9 cellular contexts compared by ENCODE assay signal in the genomic region with DNA sequence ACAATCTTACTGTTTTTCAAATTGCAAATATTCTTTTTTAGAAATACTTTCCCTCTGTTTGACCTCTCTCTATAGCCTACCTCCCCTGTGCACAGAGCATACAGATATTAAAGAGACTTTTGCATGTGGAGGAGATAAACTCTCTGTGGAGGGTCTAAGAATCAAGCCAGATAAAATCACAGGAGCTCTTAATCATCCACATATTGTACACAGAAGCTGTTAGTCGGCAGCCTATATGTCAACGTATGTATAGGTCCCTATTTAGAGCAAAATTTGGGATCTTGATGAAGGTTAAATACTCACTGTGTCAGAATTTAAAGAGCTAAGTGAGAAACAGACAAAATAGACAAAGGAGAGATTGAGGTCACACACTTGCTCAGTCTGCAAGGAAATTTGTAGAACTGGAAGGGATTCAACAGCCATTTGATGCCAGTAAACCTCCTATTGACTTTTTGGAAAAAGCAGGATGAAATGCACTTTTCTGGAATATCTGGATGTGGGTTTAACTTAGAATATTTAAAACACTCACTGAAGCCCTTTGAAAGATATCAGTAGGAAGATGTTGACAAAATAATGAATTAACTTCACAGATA. TPM values are rescaled to one million over a fixed set of nuclear protein-coding genes. Genes with fewer than 3 reads are reported as not detected.
DNase-seq lines count a peak whose midpoint lies in the region; ATAC-seq and TF ChIP-seq lines count a peak whose summit lies in the region.
"Had no signal": no experiment of that assay in that cellular context is flagged by ENCODE, and none has a peak within 500 bp of the region (broad histone marks: within the 10 kb centered on the region; RNA-seq: fewer than 3 reads in every experiment).

No MANE protein-coding gene starts in this region.

- no peak for DNase-seq in HFFc6
- DNase-seq in SW480 (ENCODE audit: low spot score): peak; percentile 22
- DNase-seq in fibroblast of lung (ENCODE audit: low read depth in 2 of 2): peak; percentile 35 to 62
- DNase-seq in gastrocnemius medialis: no peak
- no peak for DNase-seq in NCI-H226
- DNase-seq in NOMO-1 (lab: John Stamatoyannopoulos, UW; ENCODE audit: unreplicated experiment in 2 of 2): no peak
- DNase-seq in activated naive CD4-positive, alpha-beta T cell treated with anti-CD3 and anti-CD28 coated beads for 36 hours: no peak
- DNase-seq: SHP77 had no signal

- no peaks in the 10 kb centered on the region for H3K36me3 Mint-ChIP-seq in HFFc6 (ENCODE audit: low read depth)
- no peaks in the 10 kb centered on the region for H3K36me3 Mint-ChIP-seq in activated naive CD4-positive, alpha-beta T cell treated with anti-CD3 and anti-CD28 coated beads for 36 hours (ENCODE audit: low read depth)

- CTCF ChIA-PET in activated naive CD4-positive, alpha-beta T cell treated with anti-CD3 and anti-CD28 coated beads for 36 hours (lab: Charles Lee): interaction anchor here (0.8 to 2.9 kb wide), 4 partner anchors 13 to 312 kb away, joined by 3 to 7 read pairs (median 3); no protein-coding TSS in a partner anchor

- H3K9me3 Mint-ChIP-seq in HFFc6: no peaks in the 10 kb centered on the region
- H3K9me3 Mint-ChIP-seq in activated naive CD4-positive, alpha-beta T cell treated with anti-CD3 and anti-CD28 coated beads for 36 hours: no peaks in the 10 kb centered on the region

- no peaks in the 10 kb centered on the region for H3K27me3 ChIP-seq in fibroblast of lung (ENCODE audit: control insufficient read depth, insufficient read depth, low read length)
- no peaks in the 10 kb centered on the region for H3K27me3 ChIP-seq in gastrocnemius medialis

- peak overlapping the region; percentile 86 for H3K4me3 Mint-ChIP-seq in HFFc6
- H3K4me3 Mint-ChIP-seq in activated naive CD4-positive, alpha-beta T cell treated with anti-CD3 and anti-CD28 coated beads for 36 hours: no peak overlapping the region

- no peak for TF ChIP-seq POLR2A in gastrocnemius medialis (IDR thresholded peaks at IDR 0.05)

- no peak overlapping the region for H3K9ac ChIP-seq in fibroblast of lung (ENCODE audit: insufficient read depth, low read length)

- H3K27ac Mint-ChIP-seq in HFFc6: peak overlapping the region; percentile 99
- no peak overlapping the region for H3K27ac Mint-ChIP-seq in activated naive CD4-positive, alpha-beta T cell treated with anti-CD3 and anti-CD28 coated beads for 36 hours

- intact Hi-C loops in gastrocnemius medialis (cut with DNase I; ENCODE audit: low total_unique reads): loop anchor here (2.0 to 5.0 kb wide), 2 partner anchors 383 to 888 kb away; a partner anchor contains a TSS
- intact Hi-C loops in activated naive CD4-positive, alpha-beta T cell treated with anti-CD3 and anti-CD28 coated beads for 36 hours (cut with micrococcal nuclease): loop anchor here (2.0 to 5.0 kb wide), 2 partner anchors 15 to 1253 kb away; a partner anchor contains a TSS

- peak overlapping the region; percentile 55 for H3K4me2 ChIP-seq in fibroblast of lung (ENCODE audit: extremely low read depth, insufficient read depth, low read length)

- H3K27ac ChIP-seq in fibroblast of lung (ENCODE audit: insufficient read depth, low read length) (peak overlapping the region; percentile 94), gastrocnemius medialis (peak overlapping the region; percentile 98 to 99 (median 98))

- in situ Hi-C loops in gastrocnemius medialis (cut with MboI; ENCODE audit: low sequenced_read_pairs in 4 of 4): loop anchor here (5.0 to 25.0 kb wide), 6 partner anchors 103 to 468 kb away; no protein-coding TSS in a partner anchor

- peaks cover 3% of the 10 kb centered on the region for H3K79me2 ChIP-seq in fibroblast of lung (ENCODE audit: control insufficient read depth, insufficient read depth, low read length)

- H3K27me3 Mint-ChIP-seq in HFFc6 (ENCODE audit: insufficient read depth): peaks cover 4% of the 10 kb centered on the region
- no peaks in the 10 kb centered on the region for H3K27me3 Mint-ChIP-seq in activated naive CD4-positive, alpha-beta T cell treated with anti-CD3 and anti-CD28 coated beads for 36 hours (ENCODE audit: low read depth)

- no peak for TF ChIP-seq CTCF in HFFc6 (IDR thresholded peaks at IDR 0.05)
- no peak for TF ChIP-seq CTCF in fibroblast of lung (conservative IDR thresholded peaks at IDR 0.05 in 1 of 2, IDR thresholded peaks at IDR 0.05 in 1 of 2; ENCODE audit: low read depth in 1 of 2, low read length in 2 of 2)
- TF ChIP-seq CTCF in gastrocnemius medialis (IDR thresholded peaks at IDR 0.05 in 4 of 5, conservative IDR thresholded peaks at IDR 0.05 in 1 of 5): no peak

- H3K4me3 ChIP-seq in fibroblast of lung (replicated peaks in 1 of 4; ENCODE audit: control extremely low read depth in 1 of 4, insufficient read depth in 1 of 4, low read depth in 3 of 4, low read length in 4 of 4): peak overlapping the region in 1 of 4 experiments; percentile 5
- H3K4me3 ChIP-seq in gastrocnemius medialis: no peak overlapping the region

- peaks cover 66% of the 10 kb centered on the region for H3K4me1 Mint-ChIP-seq in HFFc6 (ENCODE audit: low read depth)
- peaks cover 44% of the 10 kb centered on the region for H3K4me1 Mint-ChIP-seq in activated naive CD4-positive, alpha-beta T cell treated with anti-CD3 and anti-CD28 coated beads for 36 hours (ENCODE audit: low read depth)

- H4K20me1 ChIP-seq in fibroblast of lung (ENCODE audit: control insufficient read depth, extremely low read depth, insufficient read depth, low read length): no peaks in the 10 kb centered on the region

- no peak overlapping the region for H2AFZ ChIP-seq in fibroblast of lung (ENCODE audit: low read length)

- ATAC-seq in gastrocnemius medialis: no peak
- no peak for ATAC-seq in GM21447 (IDR thresholded peaks at IDR 0.05; ENCODE audit: unreplicated experiment)

- H3K4me1 ChIP-seq in fibroblast of lung (ENCODE audit: control insufficient read depth, extremely low read depth, insufficient read depth, low read length) (peaks cover 39% of the 10 kb centered on the region), gastrocnemius medialis (peaks cover 48 to 59% of the 10 kb centered on the region in 2 donors)

- H3K36me3 ChIP-seq in fibroblast of lung (ENCODE audit: control insufficient read depth, insufficient read depth, low read length) (no peaks in the 10 kb centered on the region), gastrocnemius medialis (no peaks in the 10 kb centered on the region)

- H3K9me3 ChIP-seq in fibroblast of lung (ENCODE audit: control insufficient read depth, insufficient read depth, low read depth, low read length) (no peaks in the 10 kb centered on the region), gastrocnemius medialis (no peaks in the 10 kb centered on the region)

RNA-seq across cellular contexts. Expression of a gene that starts 4.1 kb away (rescaled TPM):
- 10 to 100 TPM; 58.6 to 87.1 (median 73.2) TPM for total RNA-seq in HFFc6 (2021; fragmentation: NEBNext Ultra II Directional; extraction: Animal tissue kit (Norgen Biotek cat#: 25700))
- 71.8 and 113 TPM in 2 replicates for total RNA-seq in fibroblast of lung
- polyA plus RNA-seq in fibroblast of lung: 17.8 and 28.2 TPM in 2 replicates
- 28.9 and 44.7 TPM in 2 replicates for polyA plus RNA-seq in fibroblast of lung (2012)
- polyA minus RNA-seq in fibroblast of lung (ENCODE audit: low replicate concordance): 38.6 and 48.1 TPM in 2 replicates
- total RNA-seq in gastrocnemius medialis: 10 to 100 TPM; 32.2 to 92.0 (median 52.2) TPM
- 100 to 1,000 TPM in 1 of 2 experiments, 10 to 100 TPM in 1; 99.6 to 107 TPM for total RNA-seq in activated naive CD4-positive, alpha-beta T cell treated with anti-CD3 and anti-CD28 coated beads for 36 hours

Comparison
In these comparisons a context has a peak if more than half of its experiments do, and no peak if none do; other contexts are left out.
1. DNase-seq: peak in SW480 (single experiment) and fibroblast of lung (2 of 2); none in HFFc6 (single experiment), gastrocnemius medialis (0 of 2), NCI-H226 (single experiment), NOMO-1 (0 of 2) and activated naive CD4-positive, alpha-beta T cell treated with anti-CD3 and anti-CD28 coated beads for 36 hours (single experiment).